ENCODE assay signal across 2 cellular contexts in the genomic region with DNA sequence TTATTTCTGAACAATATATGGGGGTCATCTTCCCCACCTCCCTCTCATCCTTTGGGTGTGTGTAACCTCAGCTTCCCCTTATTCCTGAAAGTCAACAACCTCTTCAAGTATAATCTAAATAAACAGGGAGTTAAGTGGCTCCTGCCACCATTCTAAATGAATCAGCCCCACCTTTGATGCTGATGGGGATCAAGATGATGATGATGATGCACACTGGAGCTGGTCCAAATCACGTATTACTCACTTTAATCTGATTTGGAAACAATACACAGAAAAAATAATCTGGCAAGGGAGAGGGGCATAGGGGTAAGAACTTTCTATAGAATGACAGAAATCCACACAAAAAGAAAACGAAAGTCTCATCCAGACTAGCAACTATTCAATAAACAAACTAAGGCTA.
TF ChIP-seq lines count a peak whose summit lies in the region.

No MANE protein-coding gene starts in this region.

TF ChIP-seq in SK-N-SH, 30 proteins besides CTCF, POLR2A, EP300 and RAD21:
- TF ChIP-seq YY1 (IDR thresholded peaks at IDR 0.05; ENCODE audit: low read depth) (no peak), FOSL2 (IDR thresholded peaks at IDR 0.05; ENCODE audit: borderline replicate concordance, low read depth) (peak; percentile 21; the same call in 1 of the 2 replicates)

TF ChIP-seq in SK-N-SH treated with all-trans-retinoic acid at 6 μM for 48 hours, 23 proteins besides CTCF, POLR2A, EP300 and RAD21 (continued from another document):
- TF ChIP-seq ZFP3 (CRISPR knock-in tag; IDR thresholded peaks at IDR 0.05), result no peak
- TF ChIP-seq ZNF70 (CRISPR knock-in tag; IDR thresholded peaks at IDR 0.05), result no peak
